ENCODE assay signal across 19 cellular contexts in the genomic region with DNA sequence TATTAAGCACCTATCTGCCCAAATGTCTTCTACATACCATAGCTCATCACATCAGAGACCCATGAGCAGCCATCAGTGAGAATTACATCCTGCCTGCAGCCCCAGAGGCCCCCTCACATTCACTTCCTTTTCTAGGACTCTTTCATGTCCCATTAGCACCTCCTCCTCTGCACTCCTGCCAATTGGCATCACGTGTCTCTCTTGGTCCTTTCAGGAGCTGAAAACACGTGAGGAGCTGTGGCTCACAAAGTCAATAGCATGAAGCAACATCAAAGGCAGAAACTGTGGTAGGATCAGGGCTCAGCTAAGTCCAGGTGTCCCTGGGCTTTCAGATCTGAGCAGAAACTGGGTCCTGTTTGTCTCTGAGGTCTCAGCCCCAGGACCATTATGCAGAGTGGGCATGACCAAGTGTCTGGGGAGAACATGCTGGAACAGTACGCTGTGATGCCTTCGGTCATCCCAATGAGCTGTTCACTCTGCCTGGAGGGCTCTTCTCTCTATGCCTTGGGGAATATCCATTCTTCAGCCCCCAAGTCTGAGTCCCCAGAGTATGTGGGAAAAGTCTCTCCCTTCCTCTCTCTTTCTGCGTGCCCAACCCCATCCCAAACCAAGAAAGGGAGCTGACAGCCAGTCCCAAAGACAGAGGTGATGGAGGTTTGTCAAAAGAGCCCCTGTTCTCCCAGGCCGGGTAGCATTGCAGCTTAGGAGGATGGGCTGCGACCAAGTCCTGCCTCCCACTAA.
A peak's percentile ranks its signal among the peaks of the same experiment; 100 is the strongest.
DNase-seq lines count a peak whose midpoint lies in the region; ATAC-seq and TF ChIP-seq lines count a peak whose summit lies in the region.
"Had no signal": no experiment of that assay in that cellular context is flagged by ENCODE, and none has a peak within 500 bp of the region (broad histone marks: within the 10 kb centered on the region; RNA-seq: fewer than 3 reads in every experiment).

No MANE protein-coding gene starts in this region.

- ATAC-seq in HG02852 (IDR thresholded peaks at IDR 0.05; ENCODE audit: unreplicated experiment) = peak; percentile 50
- ATAC-seq in HG02970 (IDR thresholded peaks at IDR 0.05; ENCODE audit: low FRiP score, unreplicated experiment) = no peak
- no peak for ATAC-seq in GM21723 (IDR thresholded peaks at IDR 0.05; ENCODE audit: unreplicated experiment)
- no peak for ATAC-seq in CD4-positive, alpha-beta T cell (ENCODE audit: poor library complexity)
- ATAC-seq: activated CD4-positive, alpha-beta T cell treated with anti-CD3 and anti-CD28 coated beads for 36 hours; Panc1 had no signal

- H3K27me3 ChIP-seq in BLaER1 treated with 17β-estradiol and CSF1 and Interleukin-3, amounts not matched to agents 10 nM and 100 nM = no peaks in the 10 kb centered on the region
- H3K27me3 ChIP-seq in CD4-positive, alpha-beta T cell (ENCODE audit: control insufficient read depth, insufficient read depth, low read length) = no peaks in the 10 kb centered on the region
- H3K27me3 ChIP-seq in WERI-Rb-1 (ENCODE audit: insufficient read depth, low read depth, severe bottlenecking) = no peaks in the 10 kb centered on the region
- H3K27me3 ChIP-seq: thyroid gland had no signal

- DNase-seq in NOMO-1 treated with dmso at 0.1 percent for 144 hours (lab: John Stamatoyannopoulos, UW; ENCODE audit: unreplicated experiment) = peak; percentile 58
- peak; percentile 21 for DNase-seq in fibroblast of pulmonary artery (ENCODE audit: low read depth)
- DNase-seq in CD4-positive, alpha-beta T cell = no peak
- DNase-seq in WERI-Rb-1 = no peak
- DNase-seq: activated CD4-positive, alpha-beta T cell treated with anti-CD3 and anti-CD28 coated beads for 36 hours; activated naive CD8-positive, alpha-beta T cell treated with anti-CD3 and anti-CD28 coated beads, Interleukin-2, amount 10 ng/mL, durations not matched to agents 7 days and 5 days; erythroblast; GOT3; left ventricle myocardium inferior; naive B cell; NCI-H2171; thyroid gland had no signal

- TF ChIP-seq CTCF in fibroblast of pulmonary artery (IDR thresholded peaks at IDR 0.05; ENCODE audit: low read length, missing control alignments) = no peak
- no peak for TF ChIP-seq CTCF in CD4-positive, alpha-beta T cell (IDR thresholded peaks at IDR 0.05)
- no peak for TF ChIP-seq CTCF in WERI-Rb-1 (IDR thresholded peaks at IDR 0.05; ENCODE audit: low read depth, low read length)

- CTCF ChIA-PET in CD4-positive, alpha-beta T cell (lab: Charles Lee) = no interaction called here

- peak overlapping the region in 10 of 11 experiments; percentile 8 to 65 (median 42); a peak in 17 of 22 replicates for H3K4me2 ChIP-seq in BLaER1 treated with 17β-estradiol and CSF1 and Interleukin-3, amounts not matched to agents 10 nM and 100 nM

- intact Hi-C loops in CD4-positive, alpha-beta T cell (cut with DNase I, micrococcal nuclease) = no loop called here

- H3K9ac ChIP-seq in BLaER1 treated with 17β-estradiol and CSF1 and Interleukin-3, amounts not matched to agents 10 nM and 100 nM = no peak overlapping the region

- H3K4me1 ChIP-seq in BLaER1 treated with 17β-estradiol and CSF1 and Interleukin-3, amounts not matched to agents 10 nM and 100 nM = peaks cover 6 to 19% (median 15%) of the 10 kb centered on the region in 10 experiments; a peak in 18 of 20 replicates
- H3K4me1 ChIP-seq: left ventricle myocardium inferior, prostate gland, thyroid gland had no signal

- no peaks in the 10 kb centered on the region for H3K36me3 Mint-ChIP-seq in CD4-positive, alpha-beta T cell (ENCODE audit: low read depth)
- H3K36me3 Mint-ChIP-seq: activated naive CD8-positive, alpha-beta T cell treated with anti-CD3 and anti-CD28 coated beads, Interleukin-2, amount 10 ng/mL, durations not matched to agents 7 days and 5 days; naive B cell had no signal

- H3K4me1 Mint-ChIP-seq in CD4-positive, alpha-beta T cell (ENCODE audit: low read depth) = no peaks in the 10 kb centered on the region
- H3K4me1 Mint-ChIP-seq: activated CD4-positive, alpha-beta T cell treated with anti-CD3 and anti-CD28 coated beads for 36 hours; activated naive CD8-positive, alpha-beta T cell treated with anti-CD3 and anti-CD28 coated beads, Interleukin-2, amount 10 ng/mL, durations not matched to agents 7 days and 5 days; naive B cell had no signal

- H3K4me3 ChIP-seq in BLaER1 treated with 17β-estradiol and CSF1 and Interleukin-3, amounts not matched to agents 10 nM and 100 nM = no peak overlapping the region
- H3K4me3 ChIP-seq in fibroblast of pulmonary artery (replicated peaks; ENCODE audit: low read depth, low read length) = no peak overlapping the region
- H3K4me3 ChIP-seq in WERI-Rb-1 (ENCODE audit: low read depth, low read length) = no peak overlapping the region
- H3K4me3 ChIP-seq: left ventricle myocardium inferior, prostate gland, thyroid gland had no signal

- H3K27me3 Mint-ChIP-seq in CD4-positive, alpha-beta T cell = no peaks in the 10 kb centered on the region
- H3K27me3 Mint-ChIP-seq: activated naive CD8-positive, alpha-beta T cell treated with anti-CD3 and anti-CD28 coated beads, Interleukin-2, amount 10 ng/mL, durations not matched to agents 7 days and 5 days had no signal

- H3K36me3 ChIP-seq in BLaER1 treated with 17β-estradiol and CSF1 and Interleukin-3, amounts not matched to agents 10 nM and 100 nM = no peaks in the 10 kb centered on the region
- H3K36me3 ChIP-seq in WERI-Rb-1 = no peaks in the 10 kb centered on the region
- H3K36me3 ChIP-seq: left ventricle myocardium inferior, prostate gland, thyroid gland had no signal

- no peaks in the 10 kb centered on the region for H3K9me3 Mint-ChIP-seq in CD4-positive, alpha-beta T cell
- H3K9me3 Mint-ChIP-seq: activated naive CD8-positive, alpha-beta T cell treated with anti-CD3 and anti-CD28 coated beads, Interleukin-2, amount 10 ng/mL, durations not matched to agents 7 days and 5 days; T-helper 1 cell treated with Interleukin-12 subunit alpha and Interleukin-12 subunit beta and Interleukin-4 antibody, amounts not matched to agents 30 μg/mL and 1 μg/mL, for 36 hours had no signal

- no peaks in the 10 kb centered on the region for H4K20me1 ChIP-seq in BLaER1 treated with 17β-estradiol and CSF1 and Interleukin-3, amounts not matched to agents 10 nM and 100 nM

- no peak overlapping the region for H3K27ac ChIP-seq in BLaER1 treated with 17β-estradiol and CSF1 and Interleukin-3, amounts not matched to agents 10 nM and 100 nM
- no peak overlapping the region for H3K27ac ChIP-seq in CD4-positive, alpha-beta T cell (ENCODE audit: low read depth, low read length)
- H3K27ac ChIP-seq in WERI-Rb-1 = no peak overlapping the region
- H3K27ac ChIP-seq: left ventricle myocardium inferior, prostate gland, thyroid gland had no signal

- peaks cover 0 to 5% (median 0%) of the 10 kb centered on the region in 11 experiments; a peak in 2 of 22 replicates for H3K9me3 ChIP-seq in BLaER1 treated with 17β-estradiol and CSF1 and Interleukin-3, amounts not matched to agents 10 nM and 100 nM (replicated peaks in 1 of 11)
- H3K9me3 ChIP-seq in CD4-positive, alpha-beta T cell (ENCODE audit: control insufficient read depth, low read length) = no peaks in the 10 kb centered on the region
- H3K9me3 ChIP-seq in WERI-Rb-1 (ENCODE audit: severe bottlenecking) = no peaks in the 10 kb centered on the region
- H3K9me3 ChIP-seq: left ventricle myocardium inferior, prostate gland, thyroid gland had no signal

- POLR2A ChIA-PET in CD4-positive, alpha-beta T cell (lab: Charles Lee) = no interaction called here

- H3K27ac Mint-ChIP-seq in CD4-positive, alpha-beta T cell = no peak overlapping the region
- H3K27ac Mint-ChIP-seq: activated CD4-positive, alpha-beta T cell treated with anti-CD3 and anti-CD28 coated beads for 36 hours; activated naive CD8-positive, alpha-beta T cell treated with anti-CD3 and anti-CD28 coated beads, Interleukin-2, amount 10 ng/mL, durations not matched to agents 7 days and 5 days; naive B cell; T-helper 1 cell treated with Interleukin-12 subunit alpha and Interleukin-12 subunit beta and Interleukin-4 antibody, amounts not matched to agents 30 μg/mL and 1 μg/mL, for 36 hours had no signal

- no peak overlapping the region for H3K4me3 Mint-ChIP-seq in CD4-positive, alpha-beta T cell
- H3K4me3 Mint-ChIP-seq: activated CD4-positive, alpha-beta T cell treated with anti-CD3 and anti-CD28 coated beads for 36 hours; activated naive CD8-positive, alpha-beta T cell treated with anti-CD3 and anti-CD28 coated beads, Interleukin-2, amount 10 ng/mL, durations not matched to agents 7 days and 5 days; naive B cell; T-helper 1 cell treated with Interleukin-12 subunit alpha and Interleukin-12 subunit beta and Interleukin-4 antibody, amounts not matched to agents 30 μg/mL and 1 μg/mL, for 36 hours had no signal

Comparison
In these comparisons a context has a peak if more than half of its experiments do, and no peak if none do; other contexts are left out.
1. DNase-seq: peak in NOMO-1 treated with dmso at 0.1 percent for 144 hours (single experiment) and fibroblast of pulmonary artery (single experiment); none in CD4-positive, alpha-beta T cell (0 of 10) and WERI-Rb-1 (single experiment).